Comparison of ENCODE assay signal across 9 cellular contexts in the genomic region with DNA sequence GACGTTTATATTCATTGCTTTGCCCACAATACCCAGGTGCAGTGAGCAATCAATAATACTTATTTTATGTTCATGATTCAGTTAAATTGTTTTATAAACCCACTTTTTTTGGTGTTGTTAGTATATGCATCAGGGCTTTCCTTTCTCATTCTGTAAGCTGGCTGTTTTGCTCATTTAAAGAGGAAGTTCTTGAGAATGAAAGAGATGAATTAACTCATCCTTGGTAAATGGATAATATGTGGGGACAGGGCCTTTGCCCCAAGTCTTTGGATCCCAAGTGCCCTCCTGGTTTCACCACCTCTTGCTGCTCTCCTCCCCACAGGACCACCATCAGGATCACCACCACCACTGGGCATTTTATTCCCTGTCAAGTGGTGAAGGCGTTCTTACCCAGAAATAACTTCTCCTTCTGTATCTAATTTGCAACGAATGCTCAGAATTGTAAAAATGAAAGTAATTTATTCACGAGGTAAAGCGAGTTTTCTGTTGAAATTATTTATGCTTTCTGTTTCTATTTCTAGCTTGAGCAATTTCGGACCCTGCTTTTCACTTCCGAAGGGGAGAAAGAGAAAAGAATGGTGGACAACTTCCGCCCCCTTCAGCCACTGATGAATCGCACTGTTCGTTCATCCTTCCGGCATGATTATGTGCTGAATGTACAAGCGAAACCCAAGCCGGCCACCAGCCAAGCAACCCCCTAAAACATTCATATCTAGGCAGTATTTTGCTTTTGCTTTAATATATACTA. TPM values are rescaled to one million over a fixed set of nuclear protein-coding genes. Genes with fewer than 3 reads are reported as not detected.
DNase-seq lines count a peak whose midpoint lies in the region; ATAC-seq, FAIRE-seq and TF ChIP-seq lines count a peak whose summit lies in the region.
"Had no signal": no experiment of that assay in that cellular context is flagged by ENCODE, and none has a peak within 500 bp of the region (broad histone marks: within the 10 kb centered on the region; RNA-seq: fewer than 3 reads in every experiment).

No MANE protein-coding gene starts in this region.

- no peak overlapping the region for H3K27ac ChIP-seq in brain microvascular endothelial cell
- no peak overlapping the region for H3K27ac ChIP-seq in H9 (ENCODE audit: insufficient read length, low read depth, low read length)

- CTCF ChIA-PET in activated CD8-positive, alpha-beta T cell treated with anti-CD3 and anti-CD28 coated beads for 36 hours (lab: Charles Lee): interaction anchor here (0.8 to 1.0 kb wide), 2 partner anchors 15 to 341 kb away, joined by 3 to 4 read pairs; a partner anchor contains a TSS

- peaks cover 3% of the 10 kb centered on the region for H3K4me1 Mint-ChIP-seq in activated CD8-positive, alpha-beta T cell treated with anti-CD3 and anti-CD28 coated beads for 36 hours (ENCODE audit: low read depth)
- H3K4me1 Mint-ChIP-seq in H9: peaks cover 2 to 11% of the 10 kb centered on the region in 2 experiments; a peak in 3 of 4 replicates

- H2AFZ ChIP-seq in H9 (ENCODE audit: low read length): no peak overlapping the region

- H2BK120ac ChIP-seq in H9 (ENCODE audit: low read depth, low read length, poor library complexity, severe bottlenecking): no peak overlapping the region

- H3K36me3 Mint-ChIP-seq in activated CD8-positive, alpha-beta T cell treated with anti-CD3 and anti-CD28 coated beads for 36 hours (ENCODE audit: low read depth): peaks cover 2% of the 10 kb centered on the region
- peaks cover 9 to 17% (median 14%) of the 10 kb centered on the region in 3 experiments for H3K36me3 Mint-ChIP-seq in H9 (ENCODE audit: insufficient read depth in 1 of 3, low read depth in 3 of 3)

- no peaks in the 10 kb centered on the region for H3K9me3 Mint-ChIP-seq in activated CD8-positive, alpha-beta T cell treated with anti-CD3 and anti-CD28 coated beads for 36 hours
- H3K9me3 Mint-ChIP-seq in H9: no peaks in the 10 kb centered on the region; a peak in 1 of 5 replicates

- no peak overlapping the region for H4K8ac ChIP-seq in H9 (replicated peaks; ENCODE audit: insufficient read length, low read depth, low read length)

- no peak overlapping the region for H3K4me3 ChIP-seq in brain microvascular endothelial cell (ENCODE audit: low read depth, low read length)
- no peak overlapping the region for H3K4me3 ChIP-seq in HAP-1

- no peak overlapping the region for H4K91ac ChIP-seq in H9 (ENCODE audit: insufficient read length, low read depth, low read length)

- no peak overlapping the region for H3K14ac ChIP-seq in H9 (ENCODE audit: insufficient read depth, low read length)

- H2BK5ac ChIP-seq in H9 (ENCODE audit: insufficient read length, low read length): no peak overlapping the region

- no peak overlapping the region for H3K4ac ChIP-seq in H9 (ENCODE audit: low read depth, low read length)

- no peaks in the 10 kb centered on the region for H3K23me2 ChIP-seq in H9 (ENCODE audit: insufficient read length, low read depth, low read length, poor library complexity, severe bottlenecking)

- DNase-seq in CD1c-positive myeloid dendritic cell (ENCODE audit: extremely low spot score) (peak; percentile 14), GM19239 (ENCODE audit: insufficient read length, low spot score) (peak; percentile 17), brain microvascular endothelial cell (no peak), D721Med (ENCODE audit: insufficient read length, low spot score) (no peak), H9 (no peak), HAP-1 (ENCODE audit: low spot score in 2 of 2) (no peak)
- peak; percentile 25 for DNase-seq in activated CD8-positive, alpha-beta T cell treated with anti-CD3 and anti-CD28 coated beads for 36 hours
- DNase-seq: DMS53 had no signal

- FAIRE-seq in GM19239 (lab: Jason Lieb, UNC) (peak; percentile 100), D721Med (lab: Jason Lieb, UNC) (no peak)

- no peak overlapping the region for H3T11ph ChIP-seq in H9 (ENCODE audit: low read length)

- H4K20me1 ChIP-seq in H9 (ENCODE audit: control insufficient read depth, insufficient read depth, insufficient read length): no peaks in the 10 kb centered on the region

- TF ChIP-seq CTCF in activated CD8-positive, alpha-beta T cell treated with anti-CD3 and anti-CD28 coated beads for 36 hours (IDR thresholded peaks at IDR 0.05): no peak
- no peak for TF ChIP-seq CTCF in brain microvascular endothelial cell (IDR thresholded peaks at IDR 0.05; ENCODE audit: low read depth, low read length, missing control alignments)
- no peak for TF ChIP-seq CTCF in D721Med (IDR thresholded peaks at IDR 0.05; ENCODE audit: insufficient read depth, missing control alignments)
- no peak for TF ChIP-seq CTCF in H9 (conservative IDR thresholded peaks at IDR 0.05)

- no peak overlapping the region for H3K23ac ChIP-seq in H9 (ENCODE audit: insufficient read length, low read depth, low read length)

- no peak overlapping the region for H2BK12ac ChIP-seq in H9 (ENCODE audit: insufficient read length, low read depth, low read length)

- intact Hi-C loops in activated CD8-positive, alpha-beta T cell treated with anti-CD3 and anti-CD28 coated beads for 36 hours (cut with micrococcal nuclease): no loop called here

- H4K5ac ChIP-seq in H9 (ENCODE audit: insufficient read length, low read depth, low read length): no peak overlapping the region

- no peak overlapping the region for H3K4me2 ChIP-seq in H9 (ENCODE audit: insufficient read depth, insufficient read length, low read length)

- POLR2A ChIA-PET in activated CD8-positive, alpha-beta T cell treated with anti-CD3 and anti-CD28 coated beads for 36 hours (lab: Charles Lee): interaction anchor here (1.8 kb wide), 1 partner anchor 9 kb away, joined by 5 read pairs; no protein-coding TSS in a partner anchor

- H3K9ac ChIP-seq in H9 (ENCODE audit: extremely low read depth, insufficient read length, low read length): no peak overlapping the region

- H3K36me3 ChIP-seq in brain microvascular endothelial cell (replicated peaks) (no peaks in the 10 kb centered on the region), HAP-1 (replicated peaks) (peaks cover 23% of the 10 kb centered on the region)

- no peak overlapping the region for H2BK15ac ChIP-seq in H9 (ENCODE audit: low read depth, low read length)

- H3K18ac ChIP-seq in H9 (ENCODE audit: insufficient read length, low read depth, low read length): no peak overlapping the region

- H3K4me1 ChIP-seq in H9 (ENCODE audit: insufficient read depth, low read length) (no peaks in the 10 kb centered on the region), HAP-1 (peaks cover 11% of the 10 kb centered on the region)

- no peaks in the 10 kb centered on the region for H3K27me3 Mint-ChIP-seq in activated CD8-positive, alpha-beta T cell treated with anti-CD3 and anti-CD28 coated beads for 36 hours
- no peaks in the 10 kb centered on the region for H3K27me3 Mint-ChIP-seq in H9 (ENCODE audit: low read depth)

- H3K56ac ChIP-seq in H9 (ENCODE audit: insufficient read length, low read depth, low read length): no peak overlapping the region

- peak; percentile 90 for ATAC-seq in HG03103 (IDR thresholded peaks at IDR 0.05; ENCODE audit: low read depth, unreplicated experiment)
- peak; percentile 60 for ATAC-seq in activated CD8-positive, alpha-beta T cell treated with anti-CD3 and anti-CD28 coated beads for 36 hours

- whole genome bisulfite sequencing in H9 (ENCODE audit: extremely low coverage, insufficient read length, low lambda C conversion rate): no CpG with 5 or more reads among the region's 13 CpGs

- H2AK5ac ChIP-seq in H9 (ENCODE audit: insufficient read length, low read length): no peak overlapping the region

- H3K4me3 Mint-ChIP-seq in activated CD8-positive, alpha-beta T cell treated with anti-CD3 and anti-CD28 coated beads for 36 hours: peak overlapping the region; percentile 67
- H3K4me3 Mint-ChIP-seq in H9: no peak overlapping the region

- in situ Hi-C loops in brain microvascular endothelial cell (cut with HindIII; ENCODE audit: low pct_ligation_motif_present, low sequenced_read_pairs): no loop called here
- in situ Hi-C loops in HAP-1 (cut with MboI; ENCODE audit: low sequenced_read_pairs): no loop called here

- H3K79me2 ChIP-seq in H9 (ENCODE audit: insufficient read depth, low read length): no peaks in the 10 kb centered on the region

- H3K27ac Mint-ChIP-seq in activated CD8-positive, alpha-beta T cell treated with anti-CD3 and anti-CD28 coated beads for 36 hours: peak overlapping the region; percentile 92
- H3K27ac Mint-ChIP-seq in H9: no peak overlapping the region

- H3K9me3 ChIP-seq in H9 (ENCODE audit: control insufficient read depth, low read depth, low read length) (no peaks in the 10 kb centered on the region), HAP-1 (no peaks in the 10 kb centered on the region)

- H3K79me1 ChIP-seq in H9 (ENCODE audit: insufficient read depth, low read depth, low read length, poor library complexity, severe bottlenecking): no peaks in the 10 kb centered on the region

- H2BK20ac ChIP-seq in H9 (ENCODE audit: low read depth, low read length, poor library complexity, severe bottlenecking): no peak overlapping the region

- H3K27me3 ChIP-seq in brain microvascular endothelial cell (replicated peaks) (no peaks in the 10 kb centered on the region), H9 (ENCODE audit: insufficient read depth, low read length) (no peaks in the 10 kb centered on the region), HAP-1 (ENCODE audit: low read depth) (no peaks in the 10 kb centered on the region)

RNA-seq across cellular contexts. Expression of a gene that starts 8.1 kb away (rescaled TPM):
- total RNA-seq in activated CD8-positive, alpha-beta T cell treated with anti-CD3 and anti-CD28 coated beads for 36 hours: 10 to 100 TPM; 11.6 to 14.7 TPM
- 20.2 and 21.1 TPM in 2 replicates for total RNA-seq in H9 (2021)

RNA-seq across cellular contexts. Expression of a gene that starts 44.1 kb away (rescaled TPM):
- total RNA-seq in activated CD8-positive, alpha-beta T cell treated with anti-CD3 and anti-CD28 coated beads for 36 hours: 10 to 100 TPM; 14.1 to 14.4 TPM
- 6.4 and 8.3 TPM in 2 replicates for total RNA-seq in H9 (2021)

Comparison
In these comparisons a context has a peak if more than half of its experiments do, and no peak if none do; other contexts are left out.
1. DNase-seq: peak in CD1c-positive myeloid dendritic cell (single experiment), GM19239 (single experiment) and activated CD8-positive, alpha-beta T cell treated with anti-CD3 and anti-CD28 coated beads for 36 hours (single experiment); none in brain microvascular endothelial cell (single experiment), D721Med (single experiment), H9 (single experiment) and HAP-1 (0 of 2).